ENCODE assay signal across 9 cellular contexts in the genomic region with DNA sequence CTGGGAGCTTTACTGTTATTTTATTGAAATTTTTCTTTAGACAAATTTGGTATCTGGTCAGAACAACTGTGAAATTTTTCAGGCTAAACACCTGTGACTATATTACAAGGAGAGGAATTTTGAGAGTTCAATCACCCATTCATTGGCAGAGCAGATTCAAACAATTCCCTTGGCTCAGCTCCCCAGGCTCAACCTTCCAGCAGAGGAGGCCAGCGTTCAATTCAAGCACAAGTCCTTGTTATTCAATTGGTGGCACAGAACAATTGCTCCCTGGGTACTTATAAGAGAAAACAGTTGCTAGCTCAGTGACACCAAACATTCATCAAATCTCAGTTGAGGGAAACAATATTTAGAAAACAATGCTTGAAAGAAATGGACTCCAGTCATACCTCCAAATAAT.
DNase-seq lines count a peak whose midpoint lies in the region; ATAC-seq, FAIRE-seq and TF ChIP-seq lines count a peak whose summit lies in the region.
"Had no signal": no experiment of that assay in that cellular context is flagged by ENCODE, and none has a peak within 500 bp of the region (broad histone marks: within the 10 kb centered on the region; RNA-seq: fewer than 3 reads in every experiment).

No MANE protein-coding gene starts in this region.

- CTCF ChIA-PET in HepG2 (lab: Yijun Ruan, JAX; ENCODE audit: low intra/inter-chr PET ratio, low total read pairs) = no interaction called here

- H3K4me2 ChIP-seq in Loucy (ENCODE audit: low read depth, low read length, poor library complexity, severe bottlenecking) (no peak overlapping the region), HepG2 (ENCODE audit: low read depth, low read length) (no peak overlapping the region)

- H3K79me2 ChIP-seq in Loucy (ENCODE audit: insufficient read depth, low read length) (no peaks in the 10 kb centered on the region), HepG2 (ENCODE audit: insufficient read depth, low read length) (no peaks in the 10 kb centered on the region)

- no peak for ATAC-seq in HepG2
- ATAC-seq in GM21619 (IDR thresholded peaks at IDR 0.05; ENCODE audit: unreplicated experiment) = no peak
- ATAC-seq in GM21737 (IDR thresholded peaks at IDR 0.05; ENCODE audit: unreplicated experiment) = no peak
- ATAC-seq: psoas muscle had no signal

- intact Hi-C loops in adrenal gland (cut with DNase I) (no loop called here), HepG2 (cut with micrococcal nuclease; ENCODE audit: unreplicated experiment) (no loop called here)

- H2AFZ ChIP-seq in Loucy (ENCODE audit: low read length) (no peak overlapping the region), HepG2 (ENCODE audit: low read length) (no peak overlapping the region)

- peaks cover 12% of the 10 kb centered on the region for H3K4me1 ChIP-seq in Loucy (ENCODE audit: insufficient read depth, low read length, poor library complexity, severe bottlenecking)
- H3K4me1 ChIP-seq in adrenal gland (replicated peaks in 1 of 2) = no peaks in the 10 kb centered on the region
- H3K4me1 ChIP-seq in HepG2 (ENCODE audit: insufficient read depth, low read length) = no peaks in the 10 kb centered on the region
- H3K4me1 ChIP-seq: psoas muscle had no signal

- 18 to 42% (median 37%) methylated on average over 1 of the region's 1 CpG for WGBS in adrenal gland, 4 donors
- WGBS in HepG2 (ENCODE audit: low lambda C conversion rate) = 91% methylated on average over 1 of the region's 1 CpG

- H3K9ac ChIP-seq in Loucy (ENCODE audit: low read depth, low read length, poor library complexity, severe bottlenecking) = no peak overlapping the region
- no peak overlapping the region for H3K9ac ChIP-seq in HepG2 (ENCODE audit: insufficient read depth, low read depth, low read length)

- no peaks in the 10 kb centered on the region for H3K27me3 ChIP-seq in Loucy (ENCODE audit: insufficient read depth, low read length, poor library complexity, severe bottlenecking)
- H3K27me3 ChIP-seq in adrenal gland = no peaks in the 10 kb centered on the region
- H3K27me3 ChIP-seq in HepG2 (ENCODE audit: control insufficient read depth in 1 of 2, insufficient read depth in 2 of 2, low read length in 2 of 2) = no peaks in the 10 kb centered on the region

- no peak for TF ChIP-seq EP300 in HepG2 (IDR thresholded peaks at IDR 0.05; ENCODE audit: low read depth in 2 of 2, low read length in 2 of 2)
- no peak for TF ChIP-seq EP300 in HepG2 (CRISPR knock-in tag; IDR thresholded peaks at IDR 0.05; ENCODE audit: borderline replicate concordance)

- H4K20me1 ChIP-seq in Loucy (ENCODE audit: insufficient read depth, low read length, poor library complexity, severe bottlenecking) (no peaks in the 10 kb centered on the region), HepG2 (ENCODE audit: insufficient read depth, low read length) (no peaks in the 10 kb centered on the region)

- no peak for TF ChIP-seq RAD21 in HepG2 (CRISPR knock-in tag; IDR thresholded peaks at IDR 0.05)

- H3K4me3 ChIP-seq in Loucy (ENCODE audit: low read length, poor library complexity, severe bottlenecking) = no peak overlapping the region
- no peak overlapping the region for H3K4me3 ChIP-seq in adrenal gland
- no peak overlapping the region for H3K4me3 ChIP-seq in HepG2 (replicated peaks in 1 of 3; ENCODE audit: insufficient read depth in 1 of 3, low read depth in 2 of 3, low read length in 3 of 3)
- H3K4me3 ChIP-seq: psoas muscle had no signal

- POLR2A ChIA-PET in HepG2 (lab: Yijun Ruan, JAX) = no interaction called here

- TF ChIP-seq CTCF in Loucy (conservative IDR thresholded peaks at IDR 0.05; ENCODE audit: low read length) (peak; percentile 61), adrenal gland (IDR thresholded peaks at IDR 0.05) (peak; percentile 9 to 43 (median 30)), HepG2 (CRISPR knock-in tag; IDR thresholded peaks at IDR 0.05) (peak; percentile 55)

- TF ChIP-seq POLR2A in adrenal gland (IDR thresholded peaks at IDR 0.05) = no peak
- TF ChIP-seq POLR2A in HepG2 (IDR thresholded peaks at IDR 0.05; ENCODE audit: insufficient read depth in 1 of 2, low read depth in 2 of 2, low read length in 2 of 2) = no peak

- in situ Hi-C loops in HepG2 (cut with HindIII; ENCODE audit: extremely low pct_ligation_motif_present, low pct_unique_long_range_greater_than_20kb) = loop anchor here (25.0 kb wide), 1 partner anchor 620 kb away; the partner anchor contains the start of gene INIP

- BruUV-seq in HepG2 (replicated peaks; lab: Mats Ljungman, UMichigan) = no TSS peak

- DNase-seq in EL = peak; percentile 10
- peak in 5 of 7 donors; percentile 31 to 68 (median 37) for DNase-seq in adrenal gland
- DNase-seq in HepG2 (ENCODE audit: low spot score) = no peak
- DNase-seq in HK-2 (ENCODE audit: unreplicated experiment) = no peak
- DNase-seq in stimulated activated CD4-positive, alpha-beta T cell treated with anti-CD3 and anti-CD28 coated beads, Interleukin-2, amount 100 ng/mL, for 24 hours = no peak
- DNase-seq: psoas muscle had no signal

- H3K36me3 ChIP-seq in Loucy (ENCODE audit: insufficient read depth, low read length) (no peaks in the 10 kb centered on the region; the same call in 1 of the 2 replicates), adrenal gland (replicated peaks in 1 of 2) (no peaks in the 10 kb centered on the region), HepG2 (replicated peaks in 1 of 2; ENCODE audit: control insufficient read depth in 1 of 2, insufficient read depth in 2 of 2, low read length in 2 of 2) (peaks cover 10 to 30% of the 10 kb centered on the region in 2 experiments; a peak in 4 of 5 replicates)

- FAIRE-seq in HepG2 (lab: Jason Lieb, UNC) = no peak

- H3F3A ChIP-seq in Loucy (ENCODE audit: low read depth) = no peaks in the 10 kb centered on the region

- H3K9me3 ChIP-seq in Loucy (ENCODE audit: insufficient read depth, low read depth, low read length) (no peaks in the 10 kb centered on the region), adrenal gland (replicated peaks in 1 of 3) (no peaks in the 10 kb centered on the region), HepG2 (ENCODE audit: low read length) (no peaks in the 10 kb centered on the region)
- H3K9me3 ChIP-seq: psoas muscle had no signal

- H3K27ac ChIP-seq in adrenal gland (no peak overlapping the region), HepG2 (ENCODE audit: extremely low read length, insufficient read depth, low read length) (no peak overlapping the region)
- H3K27ac ChIP-seq: psoas muscle had no signal

- no peaks in the 10 kb centered on the region for H3K9me2 ChIP-seq in Loucy (replicated peaks; ENCODE audit: low read depth, low read length)

TF ChIP-seq in HepG2, 621 proteins besides CTCF, POLR2A, EP300 and RAD21:
- peak; percentile 70 for TF ChIP-seq STAG1 (CRISPR knock-in tag; IDR thresholded peaks at IDR 0.05)
- no peak for TF ChIP-seq ZNF839 (CRISPR knock-in tag; IDR thresholded peaks at IDR 0.05; ENCODE audit: borderline replicate concordance)

Comparison
In these comparisons a context has a peak if more than half of its experiments do, and no peak if none do; other contexts are left out.
1. DNase-seq: peak in EL (single experiment) and adrenal gland (5 of 7); none in HepG2 (single experiment), HK-2 (single experiment) and stimulated activated CD4-positive, alpha-beta T cell treated with anti-CD3 and anti-CD28 coated beads, Interleukin-2, amount 100 ng/mL, for 24 hours (0 of 2).
2. Peak in every context shown above with its lines, with median percentiles within 50 percentile points of each other: CTCF ChIP-seq.